In the genomic region with DNA sequence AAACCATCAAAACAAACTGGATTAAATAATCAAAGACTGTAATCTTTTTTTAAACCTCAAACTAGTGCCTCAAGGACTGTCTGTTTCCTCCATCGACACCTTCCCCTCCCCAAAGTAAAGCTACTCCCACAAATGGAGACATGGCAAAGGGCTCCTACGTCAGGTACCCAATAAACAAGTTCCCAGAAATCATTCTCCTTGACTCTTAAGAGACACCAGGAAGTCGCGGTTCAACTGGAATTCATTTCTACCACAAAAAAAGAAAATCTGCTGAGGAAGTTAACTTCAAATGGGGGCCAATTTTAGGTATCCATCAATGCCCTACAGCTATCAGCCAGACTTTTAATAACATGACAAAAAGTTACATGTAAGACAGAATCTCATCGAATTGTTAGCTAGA, we compare ENCODE assay signal across 2 cellular contexts.
TF ChIP-seq lines count a peak whose summit lies in the region.

No MANE protein-coding gene starts in this region.

TF ChIP-seq in A549, 52 proteins besides CTCF, POLR2A, EP300 and RAD21 (continued from another document):
- TF ChIP-seq ZFP36 (IDR thresholded peaks at IDR 0.05; ENCODE audit: borderline replicate concordance, partially characterized antibody) = no peak
TF ChIP-seq in A549: peak in this region for 0.

TF ChIP-seq in GM23338, 12 proteins besides CTCF, POLR2A, EP300 and RAD21 (continued from another document):
- TF ChIP-seq, protein P1, sequence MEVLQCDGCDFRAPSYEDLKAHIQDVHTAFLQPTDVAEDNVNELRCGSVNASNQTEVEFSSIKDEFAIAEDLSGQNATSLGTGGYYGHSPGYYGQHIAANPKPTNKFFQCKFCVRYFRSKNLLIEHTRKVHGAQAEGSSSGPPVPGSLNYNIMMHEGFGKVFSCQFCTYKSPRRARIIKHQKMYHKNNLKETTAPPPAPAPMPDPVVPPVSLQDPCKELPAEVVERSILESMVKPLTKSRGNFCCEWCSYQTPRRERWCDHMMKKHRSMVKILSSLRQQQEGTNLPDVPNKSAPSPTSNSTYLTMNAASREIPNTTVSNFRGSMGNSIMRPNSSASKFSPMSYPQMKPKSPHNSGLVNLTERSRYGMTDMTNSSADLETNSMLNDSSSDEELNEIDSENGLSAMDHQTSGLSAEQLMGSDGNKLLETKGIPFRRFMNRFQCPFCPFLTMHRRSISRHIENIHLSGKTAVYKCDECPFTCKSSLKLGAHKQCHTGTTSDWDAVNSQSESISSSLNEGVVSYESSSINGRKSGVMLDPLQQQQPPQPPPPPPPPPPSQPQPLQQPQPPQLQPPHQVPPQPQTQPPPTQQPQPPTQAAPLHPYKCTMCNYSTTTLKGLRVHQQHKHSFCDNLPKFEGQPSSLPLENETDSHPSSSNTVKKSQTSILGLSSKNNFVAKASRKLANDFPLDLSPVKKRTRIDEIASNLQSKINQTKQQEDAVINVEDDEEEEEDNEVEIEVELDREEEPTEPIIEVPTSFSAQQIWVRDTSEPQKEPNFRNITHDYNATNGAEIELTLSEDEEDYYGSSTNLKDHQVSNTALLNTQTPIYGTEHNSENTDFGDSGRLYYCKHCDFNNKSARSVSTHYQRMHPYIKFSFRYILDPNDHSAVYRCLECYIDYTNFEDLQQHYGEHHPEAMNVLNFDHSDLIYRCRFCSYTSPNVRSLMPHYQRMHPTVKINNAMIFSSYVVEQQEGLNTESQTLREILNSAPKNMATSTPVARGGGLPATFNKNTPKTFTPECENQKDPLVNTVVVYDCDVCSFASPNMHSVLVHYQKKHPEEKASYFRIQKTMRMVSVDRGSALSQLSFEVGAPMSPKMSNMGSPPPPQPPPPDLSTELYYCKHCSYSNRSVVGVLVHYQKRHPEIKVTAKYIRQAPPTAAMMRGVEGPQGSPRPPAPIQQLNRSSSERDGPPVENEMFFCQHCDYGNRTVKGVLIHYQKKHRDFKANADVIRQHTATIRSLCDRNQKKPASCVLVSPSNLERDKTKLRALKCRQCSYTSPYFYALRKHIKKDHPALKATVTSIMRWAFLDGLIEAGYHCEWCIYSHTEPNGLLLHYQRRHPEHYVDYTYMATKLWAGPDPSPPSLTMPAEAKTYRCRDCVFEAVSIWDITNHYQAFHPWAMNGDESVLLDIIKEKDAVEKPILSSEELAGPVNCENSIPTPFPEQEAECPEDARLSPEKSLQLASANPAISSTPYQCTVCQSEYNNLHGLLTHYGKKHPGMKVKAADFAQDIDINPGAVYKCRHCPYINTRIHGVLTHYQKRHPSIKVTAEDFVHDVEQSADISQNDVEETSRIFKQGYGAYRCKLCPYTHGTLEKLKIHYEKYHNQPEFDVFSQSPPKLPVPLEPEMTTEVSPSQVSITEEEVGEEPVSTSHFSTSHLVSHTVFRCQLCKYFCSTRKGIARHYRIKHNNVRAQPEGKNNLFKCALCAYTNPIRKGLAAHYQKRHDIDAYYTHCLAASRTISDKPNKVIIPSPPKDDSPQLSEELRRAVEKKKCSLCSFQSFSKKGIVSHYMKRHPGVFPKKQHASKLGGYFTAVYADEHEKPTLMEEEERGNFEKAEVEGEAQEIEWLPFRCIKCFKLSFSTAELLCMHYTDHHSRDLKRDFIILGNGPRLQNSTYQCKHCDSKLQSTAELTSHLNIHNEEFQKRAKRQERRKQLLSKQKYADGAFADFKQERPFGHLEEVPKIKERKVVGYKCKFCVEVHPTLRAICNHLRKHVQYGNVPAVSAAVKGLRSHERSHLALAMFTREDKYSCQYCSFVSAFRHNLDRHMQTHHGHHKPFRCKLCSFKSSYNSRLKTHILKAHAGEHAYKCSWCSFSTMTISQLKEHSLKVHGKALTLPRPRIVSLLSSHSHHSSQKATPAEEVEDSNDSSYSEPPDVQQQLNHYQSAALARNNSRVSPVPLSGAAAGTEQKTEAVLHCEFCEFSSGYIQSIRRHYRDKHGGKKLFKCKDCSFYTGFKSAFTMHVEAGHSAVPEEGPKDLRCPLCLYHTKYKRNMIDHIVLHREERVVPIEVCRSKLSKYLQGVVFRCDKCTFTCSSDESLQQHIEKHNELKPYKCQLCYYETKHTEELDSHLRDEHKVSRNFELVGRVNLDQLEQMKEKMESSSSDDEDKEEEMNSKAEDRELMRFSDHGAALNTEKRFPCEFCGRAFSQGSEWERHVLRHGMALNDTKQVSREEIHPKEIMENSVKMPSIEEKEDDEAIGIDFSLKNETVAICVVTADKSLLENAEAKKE (CRISPR knock-in tag; IDR thresholded peaks at IDR 0.05) = no peak
- TF ChIP-seq POLR2AphosphoS5 (IDR thresholded peaks at IDR 0.05; ENCODE audit: low read depth) = no peak
- no peak for TF ChIP-seq ZNF114 (CRISPR knock-in tag; IDR thresholded peaks at IDR 0.05)
- no peak for TF ChIP-seq REST (IDR thresholded peaks at IDR 0.05; ENCODE audit: unreplicated experiment)
- TF ChIP-seq, protein P2, sequence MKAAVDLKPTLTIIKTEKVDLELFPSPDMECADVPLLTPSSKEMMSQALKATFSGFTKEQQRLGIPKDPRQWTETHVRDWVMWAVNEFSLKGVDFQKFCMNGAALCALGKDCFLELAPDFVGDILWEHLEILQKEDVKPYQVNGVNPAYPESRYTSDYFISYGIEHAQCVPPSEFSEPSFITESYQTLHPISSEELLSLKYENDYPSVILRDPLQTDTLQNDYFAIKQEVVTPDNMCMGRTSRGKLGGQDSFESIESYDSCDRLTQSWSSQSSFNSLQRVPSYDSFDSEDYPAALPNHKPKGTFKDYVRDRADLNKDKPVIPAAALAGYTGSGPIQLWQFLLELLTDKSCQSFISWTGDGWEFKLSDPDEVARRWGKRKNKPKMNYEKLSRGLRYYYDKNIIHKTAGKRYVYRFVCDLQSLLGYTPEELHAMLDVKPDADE (IDR thresholded peaks at IDR 0.05) = no peak
- TF ChIP-seq JUNB (IDR thresholded peaks at IDR 0.05; ENCODE audit: unreplicated experiment) = no peak
- no peak for TF ChIP-seq CREB1 (CRISPR knock-in tag; IDR thresholded peaks at IDR 0.05; ENCODE audit: low read depth)
- no peak for TF ChIP-seq NANOG (IDR thresholded peaks at IDR 0.05; ENCODE audit: borderline replicate concordance)
